ENCODE assay signal across 1 cellular context in the genomic region with DNA sequence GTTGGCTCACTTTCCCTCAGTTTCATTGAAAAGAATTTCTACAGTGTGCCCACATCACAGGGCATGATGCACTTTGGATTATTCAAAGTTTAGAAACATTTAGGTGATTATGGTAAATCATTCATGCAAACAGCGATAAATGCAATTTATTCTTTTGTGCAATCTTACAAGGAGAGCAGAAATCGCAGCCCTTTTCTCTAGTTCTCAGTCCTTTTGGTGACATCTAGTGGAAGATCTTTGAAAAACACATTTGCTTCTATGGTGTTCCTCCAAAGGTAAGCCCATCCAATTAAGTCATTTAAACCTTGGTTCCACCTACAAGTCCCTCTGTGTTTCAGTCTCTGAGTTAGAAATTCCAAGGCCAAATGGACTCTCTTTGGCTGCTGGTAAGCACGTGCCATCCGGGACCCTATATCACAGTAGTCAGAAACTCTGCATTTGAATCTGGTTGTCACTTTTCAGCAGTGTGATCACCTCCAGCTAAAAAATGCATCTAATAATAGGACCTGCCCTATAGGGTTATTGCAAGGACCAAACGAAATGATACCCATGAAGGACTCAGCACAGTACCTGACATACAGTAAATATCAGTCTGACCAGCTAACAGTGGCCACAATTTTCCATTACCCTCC.
TF ChIP-seq lines count a peak whose summit lies in the region.

No MANE protein-coding gene starts in this region.

TF ChIP-seq in GM23338, 12 proteins besides CTCF, POLR2A, EP300 and RAD21 (continued from another document):
- TF ChIP-seq ZNF462 (CRISPR knock-in tag; IDR thresholded peaks at IDR 0.05) (no peak), EZH2 (IDR thresholded peaks at IDR 0.05; ENCODE audit: low read depth, unreplicated experiment) (no peak), POLR2AphosphoS5 (IDR thresholded peaks at IDR 0.05; ENCODE audit: low read depth) (no peak), NANOG (IDR thresholded peaks at IDR 0.05; ENCODE audit: borderline replicate concordance) (no peak), EZH2phosphoT487 (IDR thresholded peaks at IDR 0.05; ENCODE audit: unreplicated experiment) (no peak), ZNF331 (CRISPR knock-in tag; IDR thresholded peaks at IDR 0.05; ENCODE audit: low read depth) (no peak), CREB1 (CRISPR knock-in tag; IDR thresholded peaks at IDR 0.05; ENCODE audit: low read depth) (no peak), ZNF114 (CRISPR knock-in tag; IDR thresholded peaks at IDR 0.05) (no peak)
- TF ChIP-seq, protein P1, sequence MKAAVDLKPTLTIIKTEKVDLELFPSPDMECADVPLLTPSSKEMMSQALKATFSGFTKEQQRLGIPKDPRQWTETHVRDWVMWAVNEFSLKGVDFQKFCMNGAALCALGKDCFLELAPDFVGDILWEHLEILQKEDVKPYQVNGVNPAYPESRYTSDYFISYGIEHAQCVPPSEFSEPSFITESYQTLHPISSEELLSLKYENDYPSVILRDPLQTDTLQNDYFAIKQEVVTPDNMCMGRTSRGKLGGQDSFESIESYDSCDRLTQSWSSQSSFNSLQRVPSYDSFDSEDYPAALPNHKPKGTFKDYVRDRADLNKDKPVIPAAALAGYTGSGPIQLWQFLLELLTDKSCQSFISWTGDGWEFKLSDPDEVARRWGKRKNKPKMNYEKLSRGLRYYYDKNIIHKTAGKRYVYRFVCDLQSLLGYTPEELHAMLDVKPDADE (IDR thresholded peaks at IDR 0.05): no peak
